In the genomic region with DNA sequence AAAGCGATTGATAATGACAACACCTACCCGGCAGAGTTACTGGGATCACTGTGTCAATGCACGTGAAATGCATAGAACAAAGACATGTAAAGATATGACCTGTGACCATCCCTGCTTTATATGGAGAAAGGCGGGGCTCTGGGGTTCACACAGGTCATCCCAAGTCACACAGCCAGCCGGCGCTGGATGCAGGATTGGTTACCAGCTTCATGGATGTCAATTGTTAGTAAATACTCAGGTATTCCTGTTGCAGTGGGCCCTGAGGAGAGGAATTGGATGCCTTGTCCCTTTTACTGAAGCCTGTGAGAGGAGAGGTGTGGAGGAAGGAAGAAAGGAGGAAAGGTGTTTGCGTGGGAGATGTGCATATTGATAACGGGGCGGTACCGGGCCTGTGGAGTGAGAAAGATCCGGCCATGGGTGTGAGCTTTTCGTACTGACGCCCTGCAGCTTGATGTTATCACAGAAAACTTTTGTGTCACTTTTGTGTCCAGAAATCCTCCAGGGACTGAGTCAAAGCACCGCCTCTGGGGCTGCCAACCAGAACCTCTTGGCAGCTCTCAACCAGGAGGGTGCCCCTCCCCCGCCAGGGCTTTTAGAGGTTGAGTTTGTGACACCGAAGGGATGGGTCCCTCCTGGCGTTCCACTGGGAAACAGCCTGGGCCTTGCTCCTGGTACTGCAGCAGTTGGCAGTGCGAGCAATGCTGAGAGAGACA, we compare ENCODE assay signal across 1 cellular context.
TF ChIP-seq lines count a peak whose summit lies in the region.

No MANE protein-coding gene starts in this region.

TF ChIP-seq in HepG2, 621 proteins besides CTCF, POLR2A, EP300 and RAD21 (continued from another document and continues in another):
- TF ChIP-seq, protein P1, sequence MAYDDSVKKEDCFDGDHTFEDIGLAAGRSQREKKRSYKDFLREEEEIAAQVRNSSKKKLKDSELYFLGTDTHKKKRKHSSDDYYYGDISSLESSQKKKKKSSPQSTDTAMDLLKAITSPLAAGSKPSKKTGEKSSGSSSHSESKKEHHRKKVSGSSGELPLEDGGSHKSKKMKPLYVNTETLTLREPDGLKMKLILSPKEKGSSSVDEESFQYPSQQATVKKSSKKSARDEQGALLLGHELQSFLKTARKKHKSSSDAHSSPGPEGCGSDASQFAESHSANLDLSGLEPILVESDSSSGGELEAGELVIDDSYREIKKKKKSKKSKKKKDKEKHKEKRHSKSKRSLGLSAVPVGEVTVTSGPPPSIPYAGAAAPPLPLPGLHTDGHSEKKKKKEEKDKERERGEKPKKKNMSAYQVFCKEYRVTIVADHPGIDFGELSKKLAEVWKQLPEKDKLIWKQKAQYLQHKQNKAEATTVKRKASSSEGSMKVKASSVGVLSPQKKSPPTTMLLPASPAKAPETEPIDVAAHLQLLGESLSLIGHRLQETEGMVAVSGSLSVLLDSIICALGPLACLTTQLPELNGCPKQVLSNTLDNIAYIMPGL (CRISPR knock-in tag; IDR thresholded peaks at IDR 0.05; ENCODE audit: borderline replicate concordance in 1 of 2, low read depth in 1 of 2) = 0 out of 4 replicates have a peak, but pooled peaks of 1 of the 2 experiments have one; percentile 20
- TF ChIP-seq DR1 (CRISPR knock-in tag; IDR thresholded peaks at IDR 0.05) (no peak), ZBTB34 (CRISPR knock-in tag; IDR thresholded peaks at IDR 0.05) (no peak), ZNF576 (CRISPR knock-in tag; IDR thresholded peaks at IDR 0.05) (no peak), GZF1 (CRISPR knock-in tag; IDR thresholded peaks at IDR 0.05) (no peak), NCOA1 (CRISPR knock-in tag; IDR thresholded peaks at IDR 0.05) (no peak), TOE1 (CRISPR knock-in tag; IDR thresholded peaks at IDR 0.05) (no peak), ETV6 (CRISPR knock-in tag; conservative IDR thresholded peaks at IDR 0.05) (no peak), NFE2L1 (CRISPR knock-in tag; IDR thresholded peaks at IDR 0.05; ENCODE audit: borderline replicate concordance) (no peak), CREB3 (CRISPR knock-in tag; IDR thresholded peaks at IDR 0.05) (no peak), RFX3 (CRISPR knock-in tag; IDR thresholded peaks at IDR 0.05) (no peak), ZNF543 (CRISPR knock-in tag; IDR thresholded peaks at IDR 0.05) (no peak), CENPX (CRISPR knock-in tag; IDR thresholded peaks at IDR 0.05) (no peak), FOXA1 (IDR thresholded peaks at IDR 0.05) (no peak), FOXA1 (CRISPR knock-in tag; IDR thresholded peaks at IDR 0.05) (no peak), CBX1 (IDR thresholded peaks at IDR 0.05; ENCODE audit: low read depth) (no peak), PAX8 (CRISPR knock-in tag; IDR thresholded peaks at IDR 0.05; ENCODE audit: borderline replicate concordance) (no peak), ZNF446 (CRISPR knock-in tag; IDR thresholded peaks at IDR 0.05) (no peak), ZNF337 (CRISPR knock-in tag; IDR thresholded peaks at IDR 0.05; ENCODE audit: borderline replicate concordance, low read depth) (no peak), JDP2 (CRISPR knock-in tag; IDR thresholded peaks at IDR 0.05; ENCODE audit: borderline replicate concordance) (no peak), TCF7 (IDR thresholded peaks at IDR 0.05; ENCODE audit: low read depth) (peak; percentile 45), ZNF263 (CRISPR knock-in tag; IDR thresholded peaks at IDR 0.05) (no peak), SOX5 (CRISPR knock-in tag; IDR thresholded peaks at IDR 0.05; ENCODE audit: borderline replicate concordance) (0 out of 2 replicates have a peak, but pooled peaks have one; percentile 22), ZNF768 (CRISPR knock-in tag; IDR thresholded peaks at IDR 0.05) (no peak), REST (IDR thresholded peaks at IDR 0.05; ENCODE audit: borderline replicate concordance in 1 of 2, low read depth in 1 of 2, low read length in 2 of 2) (no peak), ZNF839 (CRISPR knock-in tag; IDR thresholded peaks at IDR 0.05; ENCODE audit: borderline replicate concordance) (no peak), YEATS4 (CRISPR knock-in tag; IDR thresholded peaks at IDR 0.05; ENCODE audit: borderline replicate concordance) (no peak), NR2C2 (CRISPR knock-in tag; IDR thresholded peaks at IDR 0.05; ENCODE audit: borderline replicate concordance) (no peak), ASH2L (IDR thresholded peaks at IDR 0.05; ENCODE audit: insufficient read length, low read depth, low read length) (no peak), TFE3 (CRISPR knock-in tag; IDR thresholded peaks at IDR 0.05) (no peak), ZNF879 (CRISPR knock-in tag; IDR thresholded peaks at IDR 0.05) (no peak), SOX13 (IDR thresholded peaks at IDR 0.05) (no peak), SOX13 (CRISPR knock-in tag; conservative IDR thresholded peaks at IDR 0.05 in 1 of 2, IDR thresholded peaks at IDR 0.05 in 1 of 2) (peak in 1 of 2 experiments; percentile 48; a peak in 1 of 4 replicates), ZNF605 (CRISPR knock-in tag; IDR thresholded peaks at IDR 0.05) (0 out of 2 replicates have a peak, but pooled peaks have one; percentile 22), BHLHE40 (IDR thresholded peaks at IDR 0.05; ENCODE audit: low read length) (peak; percentile 60; the same call in 1 of the 2 replicates), RXRA (CRISPR knock-in tag; IDR thresholded peaks at IDR 0.05) (peak; percentile 17; the same call in 1 of the 2 replicates), SRF (IDR thresholded peaks at IDR 0.05; ENCODE audit: low read depth, low read length) (peak; percentile 79), NR2F6 (IDR thresholded peaks at IDR 0.05) (0 out of 2 replicates have a peak, but pooled peaks have one; percentile 20), NR2F6 (CRISPR knock-in tag; IDR thresholded peaks at IDR 0.05) (0 out of 2 replicates have a peak, but pooled peaks have one; percentile 25)
- TF ChIP-seq, protein P2, sequence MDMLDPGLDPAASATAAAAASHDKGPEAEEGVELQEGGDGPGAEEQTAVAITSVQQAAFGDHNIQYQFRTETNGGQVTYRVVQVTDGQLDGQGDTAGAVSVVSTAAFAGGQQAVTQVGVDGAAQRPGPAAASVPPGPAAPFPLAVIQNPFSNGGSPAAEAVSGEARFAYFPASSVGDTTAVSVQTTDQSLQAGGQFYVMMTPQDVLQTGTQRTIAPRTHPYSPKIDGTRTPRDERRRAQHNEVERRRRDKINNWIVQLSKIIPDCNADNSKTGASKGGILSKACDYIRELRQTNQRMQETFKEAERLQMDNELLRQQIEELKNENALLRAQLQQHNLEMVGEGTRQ (IDR thresholded peaks at IDR 0.05; ENCODE audit: low read depth, low read length) = no peak
- TF ChIP-seq, protein P2 (CRISPR knock-in tag; IDR thresholded peaks at IDR 0.05; ENCODE audit: borderline replicate concordance) = no peak
- TF ChIP-seq, protein P3, sequence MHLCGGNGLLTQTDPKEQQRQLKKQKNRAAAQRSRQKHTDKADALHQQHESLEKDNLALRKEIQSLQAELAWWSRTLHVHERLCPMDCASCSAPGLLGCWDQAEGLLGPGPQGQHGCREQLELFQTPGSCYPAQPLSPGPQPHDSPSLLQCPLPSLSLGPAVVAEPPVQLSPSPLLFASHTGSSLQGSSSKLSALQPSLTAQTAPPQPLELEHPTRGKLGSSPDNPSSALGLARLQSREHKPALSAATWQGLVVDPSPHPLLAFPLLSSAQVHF (CRISPR knock-in tag; IDR thresholded peaks at IDR 0.05) = no peak
- TF ChIP-seq, protein P4, sequence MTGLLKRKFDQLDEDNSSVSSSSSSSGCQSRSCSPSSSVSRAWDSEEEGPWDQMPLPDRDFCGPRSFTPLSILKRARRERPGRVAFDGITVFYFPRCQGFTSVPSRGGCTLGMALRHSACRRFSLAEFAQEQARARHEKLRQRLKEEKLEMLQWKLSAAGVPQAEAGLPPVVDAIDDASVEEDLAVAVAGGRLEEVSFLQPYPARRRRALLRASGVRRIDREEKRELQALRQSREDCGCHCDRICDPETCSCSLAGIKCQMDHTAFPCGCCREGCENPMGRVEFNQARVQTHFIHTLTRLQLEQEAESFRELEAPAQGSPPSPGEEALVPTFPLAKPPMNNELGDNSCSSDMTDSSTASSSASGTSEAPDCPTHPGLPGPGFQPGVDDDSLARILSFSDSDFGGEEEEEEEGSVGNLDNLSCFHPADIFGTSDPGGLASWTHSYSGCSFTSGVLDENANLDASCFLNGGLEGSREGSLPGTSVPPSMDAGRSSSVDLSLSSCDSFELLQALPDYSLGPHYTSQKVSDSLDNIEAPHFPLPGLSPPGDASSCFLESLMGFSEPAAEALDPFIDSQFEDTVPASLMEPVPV (CRISPR knock-in tag; IDR thresholded peaks at IDR 0.05) = no peak
- TF ChIP-seq, protein P5, sequence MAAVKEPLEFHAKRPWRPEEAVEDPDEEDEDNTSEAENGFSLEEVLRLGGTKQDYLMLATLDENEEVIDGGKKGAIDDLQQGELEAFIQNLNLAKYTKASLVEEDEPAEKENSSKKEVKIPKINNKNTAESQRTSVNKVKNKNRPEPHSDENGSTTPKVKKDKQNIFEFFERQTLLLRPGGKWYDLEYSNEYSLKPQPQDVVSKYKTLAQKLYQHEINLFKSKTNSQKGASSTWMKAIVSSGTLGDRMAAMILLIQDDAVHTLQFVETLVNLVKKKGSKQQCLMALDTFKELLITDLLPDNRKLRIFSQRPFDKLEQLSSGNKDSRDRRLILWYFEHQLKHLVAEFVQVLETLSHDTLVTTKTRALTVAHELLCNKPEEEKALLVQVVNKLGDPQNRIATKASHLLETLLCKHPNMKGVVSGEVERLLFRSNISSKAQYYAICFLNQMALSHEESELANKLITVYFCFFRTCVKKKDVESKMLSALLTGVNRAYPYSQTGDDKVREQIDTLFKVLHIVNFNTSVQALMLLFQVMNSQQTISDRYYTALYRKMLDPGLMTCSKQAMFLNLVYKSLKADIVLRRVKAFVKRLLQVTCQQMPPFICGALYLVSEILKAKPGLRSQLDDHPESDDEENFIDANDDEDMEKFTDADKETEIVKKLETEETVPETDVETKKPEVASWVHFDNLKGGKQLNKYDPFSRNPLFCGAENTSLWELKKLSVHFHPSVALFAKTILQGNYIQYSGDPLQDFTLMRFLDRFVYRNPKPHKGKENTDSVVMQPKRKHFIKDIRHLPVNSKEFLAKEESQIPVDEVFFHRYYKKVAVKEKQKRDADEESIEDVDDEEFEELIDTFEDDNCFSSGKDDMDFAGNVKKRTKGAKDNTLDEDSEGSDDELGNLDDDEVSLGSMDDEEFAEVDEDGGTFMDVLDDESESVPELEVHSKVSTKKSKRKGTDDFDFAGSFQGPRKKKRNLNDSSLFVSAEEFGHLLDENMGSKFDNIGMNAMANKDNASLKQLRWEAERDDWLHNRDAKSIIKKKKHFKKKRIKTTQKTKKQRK (IDR thresholded peaks at IDR 0.05; ENCODE audit: low read length) = no peak
